8 cellular contexts compared by ENCODE assay signal in genomic region chr17:17682293-17682736, GRCh38.
A peak's percentile ranks its signal among the peaks of the same experiment; 100 is the strongest.
DNase-seq lines count a peak whose midpoint lies in the region; ATAC-seq lines count a peak whose summit lies in the region.

No MANE protein-coding gene starts in this region.

- peak overlapping the region; percentile 99 for H3K4me2 ChIP-seq in BLaER1

- peaks cover 6% of the 10 kb centered on the region; the same call in 1 of the 2 replicates for H3K36me3 ChIP-seq in BLaER1
- no peaks in the 10 kb centered on the region for H3K36me3 ChIP-seq in effector memory CD4-positive, alpha-beta T cell (ENCODE audit: control insufficient read depth, insufficient read depth, low read length)

- H3K4me1 ChIP-seq in BLaER1: peaks cover 48% of the 10 kb centered on the region
- H3K4me1 ChIP-seq in effector memory CD4-positive, alpha-beta T cell (ENCODE audit: control insufficient read depth, insufficient read depth, low read length, poor library complexity, severe bottlenecking): peaks cover 9% of the 10 kb centered on the region

- peak overlapping the region; percentile 98 for H3K9ac ChIP-seq in BLaER1

- DNase-seq in KBM-7 (peak; percentile 38), midbrain (lab: John Stamatoyannopoulos, UW) (peak; percentile 44)
- DNase-seq in activated CD4-positive, alpha-beta T cell treated with anti-CD3 and anti-CD28 coated beads, Interleukin-2, amount 50 U/mL, for 1 hour: peak; percentile 41
- DNase-seq in effector memory CD4-positive, alpha-beta T cell: peak; percentile 26 to 48 (median 30)
- peak; percentile 30 for DNase-seq in stimulated activated naive CD4-positive, alpha-beta T cell treated with Interleukin-2 at 50 U/mL for 16 hours (lab: John Stamatoyannopoulos, UW)

- H4K20me1 ChIP-seq in BLaER1: peaks cover 41% of the 10 kb centered on the region

- H3K27me3 ChIP-seq in BLaER1: no peaks in the 10 kb centered on the region
- H3K27me3 ChIP-seq in effector memory CD4-positive, alpha-beta T cell (replicated peaks; ENCODE audit: control insufficient read depth, insufficient read depth, low read length, poor library complexity, severe bottlenecking): no peaks in the 10 kb centered on the region

- H3K27ac ChIP-seq in BLaER1: peak overlapping the region; percentile 99
- peak overlapping the region; percentile 70 for H3K27ac ChIP-seq in effector memory CD4-positive, alpha-beta T cell (ENCODE audit: insufficient read depth, low read length, poor library complexity, severe bottlenecking)

- H3K4me3 ChIP-seq in BLaER1: peak overlapping the region; percentile 96
- H3K4me3 ChIP-seq in effector memory CD4-positive, alpha-beta T cell (ENCODE audit: insufficient read depth, low read depth, low read length, poor library complexity, severe bottlenecking): peak overlapping the region; percentile 82

- H3K9me3 ChIP-seq in BLaER1: no peaks in the 10 kb centered on the region
- no peaks in the 10 kb centered on the region for H3K9me3 ChIP-seq in effector memory CD4-positive, alpha-beta T cell (ENCODE audit: control insufficient read depth, low read length)

- ATAC-seq in GM19397 (IDR thresholded peaks at IDR 0.05; ENCODE audit: unreplicated experiment) (peak; percentile 43), HG02840 (IDR thresholded peaks at IDR 0.05; ENCODE audit: low FRiP score, unreplicated experiment) (no peak)

- in situ Hi-C loops in KBM-7 (cut with MboI; ENCODE audit: low pct_unique_long_range_greater_than_20kb, low sequenced_read_pairs): no loop called here
